Comparison of ENCODE assay signal across 15 cellular contexts in genomic region chr12:91037301-91037700, GRCh38. TPM values are rescaled to one million over a fixed set of nuclear protein-coding genes. Genes with fewer than 3 reads are reported as not detected.
"Had no signal": no experiment of that assay in that cellular context is flagged by ENCODE, and none has a peak within 500 bp of the region (broad histone marks: within the 10 kb centered on the region; RNA-seq: fewer than 3 reads in every experiment).

No MANE protein-coding gene starts in this region.

- H3K27me3 ChIP-seq: tibial nerve had no signal

- H3K4me1 ChIP-seq: tibial nerve had no signal

- ATAC-seq: activated T-cell treated with anti-CD3 and anti-CD28 coated beads, Interleukin-2, amount 50 U/mL, for 4 hours; esophagus mucosa; right cardiac atrium; stimulated activated memory B cell treated with anti-CD40 and anti-IgM and Interleukin-4, amounts not matched to agents 10 μg/mL and 1 μg/mL and 100 μg/mL, for 72 hours had no signal

- H3K4me3 ChIP-seq: tibial nerve had no signal

- DNase-seq: activated CD4-positive, alpha-beta T cell treated with anti-CD3 and anti-CD28 coated beads, Interleukin-2, amount 50 U/mL, for 48 hours; activated CD4-positive, CD25-positive, alpha-beta regulatory T cell treated with anti-CD3 and anti-CD28 coated beads, Interleukin-2, amount 50 U/mL, for 72 hours; activated effector memory CD4-positive, alpha-beta T cell treated with anti-CD3 and anti-CD28 coated beads, Interleukin-2, amount 50 U/mL, for 16 hours; activated T-cell treated with anti-CD3 and anti-CD28 coated beads, Interleukin-2, amount 50 U/mL, for 4 hours; cerebellar nuclear complex; dermis blood vessel endothelial cell; kidney; naive B cell; posterior cingulate gyrus; right cardiac atrium; SW 1271 had no signal

- H3K36me3 ChIP-seq: tibial nerve had no signal

- H3K9me3 ChIP-seq: tibial nerve had no signal

RNA-seq across cellular contexts. Expression of gene KERA, which starts 20.5 kb away (rescaled TPM):
- total RNA-seq: activated T-cell treated with anti-CD3 and anti-CD28 coated beads, Interleukin-2, amount 50 U/mL, for 4 hours; dermis blood vessel endothelial cell; esophagus mucosa; kidney; liver; right cardiac atrium; tibial nerve had no signal
- polyA plus RNA-seq: liver had no signal

RNA-seq across cellular contexts. Expression of gene EPYC, which starts 32.5 kb away (rescaled TPM):
- total RNA-seq: activated T-cell treated with anti-CD3 and anti-CD28 coated beads, Interleukin-2, amount 50 U/mL, for 4 hours; dermis blood vessel endothelial cell; esophagus mucosa; kidney; liver; right cardiac atrium; tibial nerve had no signal
- polyA plus RNA-seq: liver had no signal
